ENCODE assay signal across 8 cellular contexts in the genomic region with DNA sequence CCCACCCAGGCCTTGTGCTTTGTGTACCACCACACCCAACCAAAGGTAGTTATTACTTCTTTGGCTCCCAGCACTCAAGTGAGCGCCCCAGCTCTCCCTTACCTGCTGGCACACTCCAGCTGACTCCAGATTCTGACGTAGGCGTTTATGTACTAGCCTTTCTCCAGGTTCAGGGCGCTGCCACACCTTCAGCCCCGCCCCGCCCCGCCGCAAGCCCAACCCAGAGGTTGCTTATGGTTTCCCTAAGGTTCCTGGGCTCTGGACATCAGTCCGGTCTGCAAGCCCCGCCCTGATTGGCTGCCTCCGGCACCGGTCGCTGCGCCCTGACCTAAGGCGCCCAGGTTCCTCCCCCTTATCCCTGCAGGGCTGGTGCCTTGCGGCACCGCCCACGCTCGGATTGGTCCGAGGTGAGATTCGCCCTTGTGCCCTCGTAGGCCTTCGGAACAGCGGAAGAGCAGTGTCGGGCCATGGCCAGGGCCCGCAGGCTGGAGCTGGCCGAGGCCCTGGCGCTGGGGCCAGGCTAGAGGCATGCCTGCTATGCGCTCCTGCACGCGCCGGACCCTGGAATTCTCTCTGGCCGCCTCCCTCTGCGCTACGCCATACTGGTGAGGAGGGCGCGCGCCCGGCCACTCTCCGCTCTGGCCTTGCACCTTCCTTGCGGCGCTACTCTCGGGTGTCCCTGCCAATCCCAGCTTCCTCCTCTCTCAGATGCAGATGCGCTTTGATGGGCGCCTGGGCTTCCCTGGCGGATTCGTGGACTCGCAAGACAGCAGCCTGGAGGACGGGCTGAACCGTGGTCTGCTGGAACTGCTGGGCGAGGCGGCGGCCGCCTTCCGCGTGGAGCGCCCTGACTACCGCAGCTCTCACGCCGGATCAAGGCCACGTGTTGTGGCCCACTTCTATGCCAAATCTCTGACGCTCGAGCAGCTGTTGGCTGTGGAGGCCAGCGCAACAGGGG. TPM values are rescaled to one million over a fixed set of nuclear protein-coding genes. Genes with fewer than 3 reads are reported as not detected.
DNase-seq lines count a peak whose midpoint lies in the region; ATAC-seq, FAIRE-seq and TF ChIP-seq lines count a peak whose summit lies in the region.

No MANE protein-coding gene starts in this region.

- peak; percentile 96 for ATAC-seq in HG02571 (IDR thresholded peaks at IDR 0.05; ENCODE audit: unreplicated experiment)
- ATAC-seq in stimulated activated memory B cell treated with anti-CD40 and anti-IgM and Interleukin-4, amounts not matched to agents 10 μg/mL and 1 μg/mL and 100 μg/mL, for 72 hours = peak; percentile 88

- H3K27ac ChIP-seq in coronary artery = peak overlapping the region in 1 of 2 donors; percentile 77

- H3K4me1 Mint-ChIP-seq in stimulated activated memory B cell treated with anti-CD40 and anti-IgM and Interleukin-4, amounts not matched to agents 10 μg/mL and 1 μg/mL and 100 μg/mL, for 72 hours = peaks cover 19% of the 10 kb centered on the region

- peak; percentile 24 for DNase-seq in GM12892 (ENCODE audit: insufficient read length)
- peak; percentile 44 for DNase-seq in NCI-H69 (lab: John Stamatoyannopoulos, UW)
- DNase-seq in coronary artery (ENCODE audit: low spot score) = no peak
- DNase-seq in kidney glomerular epithelial cell (lab: John Stamatoyannopoulos, UW) = peak; percentile 53
- DNase-seq in NCI-H128 (lab: John Stamatoyannopoulos, UW; ENCODE audit: unreplicated experiment) = no peak
- DNase-seq in NCI-H1694 treated with DMSO at 0.1 percent for 48 hours (lab: John Stamatoyannopoulos, UW) = no peak

- H3K27me3 Mint-ChIP-seq in stimulated activated memory B cell treated with anti-CD40 and anti-IgM and Interleukin-4, amounts not matched to agents 10 μg/mL and 1 μg/mL and 100 μg/mL, for 72 hours = peaks cover 36% of the 10 kb centered on the region

- no peaks in the 10 kb centered on the region for H3K9me3 Mint-ChIP-seq in stimulated activated memory B cell treated with anti-CD40 and anti-IgM and Interleukin-4, amounts not matched to agents 10 μg/mL and 1 μg/mL and 100 μg/mL, for 72 hours

- H3K4me3 ChIP-seq in coronary artery = peak overlapping the region; percentile 78

- TF ChIP-seq CTCF in coronary artery (IDR thresholded peaks at IDR 0.05) = no peak

- H3K36me3 Mint-ChIP-seq in stimulated activated memory B cell treated with anti-CD40 and anti-IgM and Interleukin-4, amounts not matched to agents 10 μg/mL and 1 μg/mL and 100 μg/mL, for 72 hours = peaks cover 1% of the 10 kb centered on the region

- FAIRE-seq in GM12892 (lab: Jason Lieb, UNC) = no peak

- TF ChIP-seq POLR2A in GM12892 (IDR thresholded peaks at IDR 0.05; ENCODE audit: low read depth, low read length) = no peak

- H3K4me3 Mint-ChIP-seq in stimulated activated memory B cell treated with anti-CD40 and anti-IgM and Interleukin-4, amounts not matched to agents 10 μg/mL and 1 μg/mL and 100 μg/mL, for 72 hours = peak overlapping the region; percentile 84

- H3K27ac Mint-ChIP-seq in stimulated activated memory B cell treated with anti-CD40 and anti-IgM and Interleukin-4, amounts not matched to agents 10 μg/mL and 1 μg/mL and 100 μg/mL, for 72 hours = peak overlapping the region; percentile 64

RNA-seq across cellular contexts. Expression of a gene that starts 19.8 kb away (rescaled TPM):
- polyA plus RNA-seq in GM12892 (2012; ENCODE audit: missing spikeins) = 6.8 TPM

Comparison
In these comparisons a context has a peak if more than half of its experiments do, and no peak if none do; other contexts are left out.
1. DNase-seq: peak in GM12892 (single experiment), NCI-H69 (single experiment) and kidney glomerular epithelial cell (single experiment); none in coronary artery (single experiment), NCI-H128 (single experiment) and NCI-H1694 treated with DMSO at 0.1 percent for 48 hours (single experiment).